8 cellular contexts compared by ENCODE assay signal in the genomic region with DNA sequence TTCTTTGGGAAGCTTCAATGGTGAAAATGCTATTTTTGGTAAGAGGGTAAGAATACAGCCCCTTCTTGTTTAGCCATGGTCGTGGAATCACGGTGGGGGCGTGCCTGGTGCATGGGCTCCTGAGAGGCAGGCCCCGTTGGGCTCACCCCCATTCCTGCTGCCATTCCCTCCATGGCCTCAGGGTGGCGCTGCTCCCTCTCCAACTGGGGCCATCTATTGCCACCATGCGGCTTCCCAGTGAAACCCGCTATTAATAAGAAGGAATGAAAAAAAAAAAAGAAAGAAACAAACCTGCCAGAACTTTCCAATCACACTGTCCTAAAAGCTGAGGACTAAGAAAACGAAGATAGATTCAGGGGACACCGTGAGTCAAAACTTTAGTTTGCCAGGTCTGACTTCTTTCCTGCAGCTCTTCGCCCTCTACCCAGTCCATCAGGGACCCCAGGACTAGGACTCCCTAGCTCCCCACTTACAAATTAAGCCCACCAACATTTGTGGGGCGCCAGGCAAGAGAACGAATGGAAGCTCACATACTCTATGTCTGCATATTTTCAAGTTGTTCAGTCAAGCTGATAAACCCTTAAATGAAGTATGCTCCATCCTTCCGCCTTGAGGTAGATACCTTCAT. TPM values are rescaled to one million over a fixed set of nuclear protein-coding genes. Genes with fewer than 3 reads are reported as not detected.
DNase-seq lines count a peak whose midpoint lies in the region; ATAC-seq, FAIRE-seq and TF ChIP-seq lines count a peak whose summit lies in the region.

No MANE protein-coding gene starts in this region.

- TF ChIP-seq POLR2A in endothelial cell of umbilical vein (IDR thresholded peaks at IDR 0.05; ENCODE audit: low read depth, low read length), result no peak

- dilution Hi-C loops in endothelial cell of umbilical vein (cut with MboI; ENCODE audit: extremely low pct_ligation_motif_present, low sequenced_read_pairs), result loop anchor here (25.0 kb wide), 1 partner anchor 105 kb away; no protein-coding TSS in a partner anchor

- no peaks in the 10 kb centered on the region for H3K9me1 ChIP-seq in endothelial cell of umbilical vein (replicated peaks; ENCODE audit: control insufficient read depth, extremely low read depth, insufficient read depth, low read length)

- no peak overlapping the region for H2AFZ ChIP-seq in endothelial cell of umbilical vein (ENCODE audit: low read depth, low read length)

- no peak overlapping the region for H3K27ac ChIP-seq in endothelial cell of umbilical vein (ENCODE audit: insufficient read depth, low read depth, low read length)

- BruUV-seq in endothelial cell of umbilical vein (replicated peaks; lab: Mats Ljungman, UMichigan), result no TSS peak

- H3K9me3 ChIP-seq in NT2/D1 (ENCODE audit: insufficient read depth, low read length) (no peaks in the 10 kb centered on the region), endothelial cell of umbilical vein (replicated peaks; ENCODE audit: control insufficient read depth, insufficient read depth, low read length) (no peaks in the 10 kb centered on the region)

- TF ChIP-seq CTCF in endothelial cell of umbilical vein (IDR thresholded peaks at IDR 0.05; ENCODE audit: extremely low read depth in 1 of 2, insufficient read depth in 1 of 2, low read depth in 1 of 2, low read length in 2 of 2), result peak; percentile 95 to 99

- no peaks in the 10 kb centered on the region for H4K20me1 ChIP-seq in endothelial cell of umbilical vein (replicated peaks; ENCODE audit: control insufficient read depth, extremely low read depth, insufficient read depth, low read length)

- CTCF ChIA-PET in endothelial cell of umbilical vein (lab: Charles Lee), result interaction anchor here (0.9 to 6.8 kb wide), 26 partner anchors 19 to 155 kb away, joined by 3 to 198 read pairs (median 7); a partner anchor contains a TSS

- intact Hi-C loops in endothelial cell of umbilical vein (cut with micrococcal nuclease), result loop anchor here (1.0 kb wide), 5 partner anchors 31 to 186 kb away; a partner anchor contains a TSS

- H3K9ac ChIP-seq in NT2/D1 (ENCODE audit: insufficient read length, low read depth) (no peak overlapping the region), endothelial cell of umbilical vein (replicated peaks; ENCODE audit: extremely low read depth, insufficient read depth, low read length) (no peak overlapping the region)

- ATAC-seq in HG03342 (IDR thresholded peaks at IDR 0.05; ENCODE audit: unreplicated experiment), result peak; percentile 73

- peak; percentile 80 for DNase-seq in DMS 273 (lab: John Stamatoyannopoulos, UW; ENCODE audit: unreplicated experiment)
- DNase-seq in DMS 273 treated with DMSO at 0.1 percent for 48 hours (lab: John Stamatoyannopoulos, UW), result no peak
- peak; percentile 49 for DNase-seq in NT2/D1 (ENCODE audit: low read depth, low spot score)
- peak; percentile 22 for DNase-seq in activated CD8-positive, alpha-beta memory T cell treated with anti-CD3 and anti-CD28 coated beads, Interleukin-2, amount 50 U/mL, for 1 hour (ENCODE audit: extremely low read depth)
- DNase-seq in endothelial cell of umbilical vein (ENCODE audit: low read depth, low spot score), result peak; percentile 79
- DNase-seq in myocyte (ENCODE audit: low read depth), result peak; percentile 88
- peak; percentile 64 to 75 for DNase-seq in stimulated activated CD8-positive, alpha-beta memory T cell treated with anti-CD3 and anti-CD28 coated beads, Interleukin-7, amount 100 ng/mL, for 4 hours (ENCODE audit: low read depth in 2 of 2)

- no peak overlapping the region for H3K4me2 ChIP-seq in endothelial cell of umbilical vein (ENCODE audit: insufficient read depth, low read length)

- peak; percentile 82 for FAIRE-seq in endothelial cell of umbilical vein (lab: Jason Lieb, UNC)

- H3K79me2 ChIP-seq in endothelial cell of umbilical vein (ENCODE audit: control insufficient read depth, insufficient read depth, low read length), result no peaks in the 10 kb centered on the region

- H3K27me3 ChIP-seq in NT2/D1 (ENCODE audit: insufficient read depth, insufficient read length) (no peaks in the 10 kb centered on the region), endothelial cell of umbilical vein (ENCODE audit: control insufficient read depth in 2 of 2, insufficient read depth in 2 of 2, low read length in 2 of 2) (no peaks in the 10 kb centered on the region)

- no peak overlapping the region for H3K4me3 ChIP-seq in NT2/D1 (ENCODE audit: insufficient read length, low read depth)
- H3K4me3 ChIP-seq in endothelial cell of umbilical vein (replicated peaks in 1 of 3; ENCODE audit: insufficient read depth in 1 of 3, low read depth in 1 of 3, low read length in 3 of 3), result no peak overlapping the region

- H3K36me3 ChIP-seq in NT2/D1 (ENCODE audit: insufficient read depth, insufficient read length, low read length) (no peaks in the 10 kb centered on the region), endothelial cell of umbilical vein (ENCODE audit: control insufficient read depth in 2 of 2, extremely low read depth in 1 of 2, insufficient read depth in 2 of 2, low read length in 2 of 2) (no peaks in the 10 kb centered on the region)

- POLR2A ChIA-PET in endothelial cell of umbilical vein (lab: Charles Lee), result no interaction called here

- H3K4me1 ChIP-seq in NT2/D1 (ENCODE audit: insufficient read depth, insufficient read length) (no peaks in the 10 kb centered on the region), endothelial cell of umbilical vein (ENCODE audit: control insufficient read depth, extremely low read depth, insufficient read depth, low read length) (no peaks in the 10 kb centered on the region)

TF ChIP-seq in endothelial cell of umbilical vein, 7 proteins besides CTCF, POLR2A, EP300 and RAD21:
- peak; percentile 41 for TF ChIP-seq MYC (IDR thresholded peaks at IDR 0.05; ENCODE audit: low read depth, low read length)
- no peak for TF ChIP-seq GATA2 (IDR thresholded peaks at IDR 0.05; ENCODE audit: insufficient read depth, insufficient read length, low read depth, low read length)

RNA-seq across cellular contexts. Expression of a gene that starts 30.6 kb away (rescaled TPM):
- total RNA-seq in endothelial cell of umbilical vein (52.3 and 62.2 TPM in 2 replicates), myocyte (61.1 and 78.2 TPM in 2 replicates)
- polyA plus RNA-seq in endothelial cell of umbilical vein, result 14.0 and 16.3 TPM in 2 replicates
- polyA plus RNA-seq in endothelial cell of umbilical vein (2011; cell fraction: cytosol; rRNA removed), result 18.3 and 22.4 TPM in 2 replicates
- polyA plus RNA-seq in endothelial cell of umbilical vein (2011; cell fraction: nucleus; rRNA removed), result 19.6 and 20.8 TPM in 2 replicates
- polyA plus RNA-seq in endothelial cell of umbilical vein (2012), result 20.9 and 27.4 TPM in 2 replicates
- 139 and 168 TPM in 2 replicates for polyA minus RNA-seq in endothelial cell of umbilical vein
- polyA minus RNA-seq in endothelial cell of umbilical vein (2011; cell fraction: cytosol; rRNA and poly(A)+ RNA removed), result 22.2 TPM
- 32.8 and 59.9 TPM in 2 replicates for polyA minus RNA-seq in endothelial cell of umbilical vein (2011; cell fraction: nucleus; rRNA and poly(A)+ RNA removed)
- 61.4 TPM for polyA plus RNA-seq in myocyte (2012)
